In genomic region chr4:54657194-54657555, GRCh38 we compare ENCODE assay signal across 8 cellular contexts. TPM values are rescaled to one million over a fixed set of nuclear protein-coding genes. Genes with fewer than 3 reads are reported as not detected.
DNase-seq lines count a peak whose midpoint lies in the region; ATAC-seq and TF ChIP-seq lines count a peak whose summit lies in the region.

No MANE protein-coding gene starts in this region.

- 9% methylated on average over 8 of the region's 25 CpGs for WGBS in right lobe of liver (ENCODE audit: insufficient coverage, low coverage, low lambda C conversion rate, missing lambda C conversion rate)
- WGBS in thymus, result 6% methylated on average over 25 of the region's 25 CpGs

- H3K27me3 ChIP-seq in right lobe of liver (peaks cover 0 to 15% of the 10 kb centered on the region in 2 donors), thymus (ENCODE audit: control insufficient read depth, insufficient read depth) (peaks cover 41% of the 10 kb centered on the region)

- POLR2A ChIA-PET in activated CD4-positive, alpha-beta T cell treated with anti-CD3 and anti-CD28 coated beads for 36 hours (lab: Charles Lee), result no interaction called here
- POLR2A ChIA-PET in activated CD4-positive, alpha-beta memory T cell treated with anti-CD3 and anti-CD28 coated beads, Interleukin-2, amount 10 ng/mL, durations not matched to agents 7 days and 5 days (lab: Charles Lee), result no interaction called here

- no peaks in the 10 kb centered on the region for H3K9me3 Mint-ChIP-seq in activated CD4-positive, alpha-beta T cell treated with anti-CD3 and anti-CD28 coated beads for 36 hours (ENCODE audit: low read depth)
- no peaks in the 10 kb centered on the region for H3K9me3 Mint-ChIP-seq in activated CD4-positive, alpha-beta memory T cell treated with anti-CD3 and anti-CD28 coated beads, Interleukin-2, amount 10 ng/mL, durations not matched to agents 7 days and 5 days

- H3K4me3 ChIP-seq in right lobe of liver (peak overlapping the region; percentile 41 to 50 (median 48)), thymus (ENCODE audit: low read length) (peak overlapping the region; percentile 40)

- TF ChIP-seq CTCF in right lobe of liver (IDR thresholded peaks at IDR 0.05), result no peak

- H3K9me3 ChIP-seq in right lobe of liver (no peaks in the 10 kb centered on the region), thymus (ENCODE audit: control insufficient read depth) (peaks cover 1% of the 10 kb centered on the region)

- TF ChIP-seq POLR2A in right lobe of liver (IDR thresholded peaks at IDR 0.05), result no peak

- H3K4me3 Mint-ChIP-seq in activated CD4-positive, alpha-beta T cell treated with anti-CD3 and anti-CD28 coated beads for 36 hours, result peak overlapping the region; percentile 1
- peak overlapping the region; percentile 13 for H3K4me3 Mint-ChIP-seq in activated CD4-positive, alpha-beta memory T cell treated with anti-CD3 and anti-CD28 coated beads, Interleukin-2, amount 10 ng/mL, durations not matched to agents 7 days and 5 days

- H3K4me1 Mint-ChIP-seq in activated CD4-positive, alpha-beta T cell treated with anti-CD3 and anti-CD28 coated beads for 36 hours, result peaks cover 9% of the 10 kb centered on the region
- H3K4me1 Mint-ChIP-seq in activated CD4-positive, alpha-beta memory T cell treated with anti-CD3 and anti-CD28 coated beads, Interleukin-2, amount 10 ng/mL, durations not matched to agents 7 days and 5 days, result peaks cover 16% of the 10 kb centered on the region

- peaks cover 0 to 26% (median 6%) of the 10 kb centered on the region in 4 donors for H3K4me1 ChIP-seq in right lobe of liver
- peaks cover 5% of the 10 kb centered on the region for H3K4me1 ChIP-seq in thymus (ENCODE audit: control insufficient read depth, insufficient read depth, low read length)

- intact Hi-C loops in activated CD4-positive, alpha-beta T cell treated with anti-CD3 and anti-CD28 coated beads for 36 hours (cut with DNase I, micrococcal nuclease), result no loop called here
- intact Hi-C loops in right lobe of liver (cut with DNase I), result no loop called here

- CTCF ChIA-PET in activated CD4-positive, alpha-beta T cell treated with anti-CD3 and anti-CD28 coated beads for 36 hours (lab: Charles Lee), result interaction anchor here (0.7 kb wide), 1 partner anchor 16 kb away, joined by 3 read pairs; no protein-coding TSS in a partner anchor
- CTCF ChIA-PET in activated CD4-positive, alpha-beta memory T cell treated with anti-CD3 and anti-CD28 coated beads, Interleukin-2, amount 10 ng/mL, durations not matched to agents 7 days and 5 days (lab: Charles Lee), result no interaction called here

- H3K27ac ChIP-seq in right lobe of liver (no peak overlapping the region), thymus (ENCODE audit: low read depth) (no peak overlapping the region)

- H3K27me3 Mint-ChIP-seq in activated CD4-positive, alpha-beta T cell treated with anti-CD3 and anti-CD28 coated beads for 36 hours, result peaks cover 55% of the 10 kb centered on the region
- peaks cover 70% of the 10 kb centered on the region for H3K27me3 Mint-ChIP-seq in activated CD4-positive, alpha-beta memory T cell treated with anti-CD3 and anti-CD28 coated beads, Interleukin-2, amount 10 ng/mL, durations not matched to agents 7 days and 5 days

- no peaks in the 10 kb centered on the region for H3K36me3 Mint-ChIP-seq in activated CD4-positive, alpha-beta T cell treated with anti-CD3 and anti-CD28 coated beads for 36 hours (ENCODE audit: low read depth)
- no peaks in the 10 kb centered on the region for H3K36me3 Mint-ChIP-seq in activated CD4-positive, alpha-beta memory T cell treated with anti-CD3 and anti-CD28 coated beads, Interleukin-2, amount 10 ng/mL, durations not matched to agents 7 days and 5 days (ENCODE audit: low read depth)

- no peak for ATAC-seq in activated CD4-positive, alpha-beta T cell treated with anti-CD3 and anti-CD28 coated beads for 36 hours
- ATAC-seq in right lobe of liver (no peak), HG03565 (IDR thresholded peaks at IDR 0.05; ENCODE audit: unreplicated experiment) (no peak), GM21360 (IDR thresholded peaks at IDR 0.05; ENCODE audit: unreplicated experiment) (no peak)

- DNase-seq in activated CD4-positive, alpha-beta T cell treated with anti-CD3 and anti-CD28 coated beads for 36 hours, result no peak
- DNase-seq in activated CD4-positive, alpha-beta T cell treated with anti-CD3 and anti-CD28 coated beads for 1 hour, result no peak
- DNase-seq in activated CD4-positive, alpha-beta memory T cell treated with anti-CD3 and anti-CD28 coated beads, Interleukin-2, amount 10 ng/mL, durations not matched to agents 7 days and 5 days, result no peak
- DNase-seq in right lobe of liver (no peak), HCEC 1CT (no peak)

- H3K27ac Mint-ChIP-seq in activated CD4-positive, alpha-beta T cell treated with anti-CD3 and anti-CD28 coated beads for 36 hours, result no peak overlapping the region
- H3K27ac Mint-ChIP-seq in activated CD4-positive, alpha-beta memory T cell treated with anti-CD3 and anti-CD28 coated beads, Interleukin-2, amount 10 ng/mL, durations not matched to agents 7 days and 5 days, result no peak overlapping the region

- H3K36me3 ChIP-seq in right lobe of liver (no peaks in the 10 kb centered on the region), thymus (ENCODE audit: control insufficient read depth, insufficient read depth) (no peaks in the 10 kb centered on the region)

RNA-seq across cellular contexts. Expression of gene KIT, which starts 0.6 kb away (rescaled TPM):
- not detected for total RNA-seq in activated CD4-positive, alpha-beta T cell treated with anti-CD3 and anti-CD28 coated beads for 36 hours
- under 1 TPM; 0.65 to 0.73 TPM for total RNA-seq in activated CD4-positive, alpha-beta memory T cell treated with anti-CD3 and anti-CD28 coated beads, Interleukin-2, amount 10 ng/mL, durations not matched to agents 7 days and 5 days
- 1 to 10 TPM in 2 of 6 experiments, under 1 TPM in 4; 0.19 to 1.6 (median 0.77) TPM for total RNA-seq in right lobe of liver
- 2.3 TPM for polyA plus RNA-seq in thymus
